Comparison of ENCODE assay signal across 8 cellular contexts in genomic region chr14:50875359-50876090, GRCh38. TPM values are rescaled to one million over a fixed set of nuclear protein-coding genes. Genes with fewer than 3 reads are reported as not detected.
A peak's percentile ranks its signal among the peaks of the same experiment; 100 is the strongest.
DNase-seq lines count a peak whose midpoint lies in the region; ATAC-seq and TF ChIP-seq lines count a peak whose summit lies in the region.

No MANE protein-coding gene starts in this region.

- DNase-seq in T-helper 2 cell (peak in 4 of 5 experiments; percentile 40 to 79 (median 46)), caudate nucleus (lab: John Stamatoyannopoulos, UW) (peak in 15 of 61 donors; percentile 17 to 44 (median 36)), NCI-H2171 (lab: John Stamatoyannopoulos, UW) (no peak), Calu3 (no peak), NCI-H1436 treated with DMSO at 0.1 percent for 48 hours (lab: John Stamatoyannopoulos, UW) (no peak)
- peak; percentile 73 for DNase-seq in stimulated activated naive B cell treated with anti-CD40 and anti-IgM and Interleukin-4, amounts not matched to agents 10 μg/mL and 1 μg/mL and 100 μg/mL, for 72 hours

- peaks cover 23 to 31% of the 10 kb centered on the region in 2 donors for H3K27me3 Mint-ChIP-seq in stimulated activated naive B cell treated with anti-CD40 and anti-IgM and Interleukin-4, amounts not matched to agents 10 μg/mL and 1 μg/mL and 100 μg/mL, for 72 hours
- H3K27me3 Mint-ChIP-seq in Calu3 (ENCODE audit: unreplicated experiment) = peaks cover 48% of the 10 kb centered on the region

- TF ChIP-seq CTCF in Calu3 (IDR thresholded peaks at IDR 0.05; ENCODE audit: unreplicated experiment) = no peak

- H3K4me3 Mint-ChIP-seq in stimulated activated naive B cell treated with anti-CD40 and anti-IgM and Interleukin-4, amounts not matched to agents 10 μg/mL and 1 μg/mL and 100 μg/mL, for 72 hours = peak overlapping the region in 1 of 2 donors; percentile 9
- H3K4me3 Mint-ChIP-seq in Calu3 (ENCODE audit: low read depth, unreplicated experiment) = no peak overlapping the region

- peaks cover 0 to 2% of the 10 kb centered on the region in 2 donors for H3K36me3 Mint-ChIP-seq in stimulated activated naive B cell treated with anti-CD40 and anti-IgM and Interleukin-4, amounts not matched to agents 10 μg/mL and 1 μg/mL and 100 μg/mL, for 72 hours
- H3K36me3 Mint-ChIP-seq in Calu3 (ENCODE audit: insufficient read depth, unreplicated experiment) = no peaks in the 10 kb centered on the region

- no peaks in the 10 kb centered on the region for H3K9me3 Mint-ChIP-seq in stimulated activated naive B cell treated with anti-CD40 and anti-IgM and Interleukin-4, amounts not matched to agents 10 μg/mL and 1 μg/mL and 100 μg/mL, for 72 hours
- H3K9me3 Mint-ChIP-seq in Calu3 (ENCODE audit: low read depth, unreplicated experiment) = no peaks in the 10 kb centered on the region

- H3K4me1 Mint-ChIP-seq in stimulated activated naive B cell treated with anti-CD40 and anti-IgM and Interleukin-4, amounts not matched to agents 10 μg/mL and 1 μg/mL and 100 μg/mL, for 72 hours = peaks cover 21 to 45% of the 10 kb centered on the region in 2 donors
- H3K4me1 Mint-ChIP-seq in Calu3 (ENCODE audit: low read depth, unreplicated experiment) = no peaks in the 10 kb centered on the region

- ATAC-seq in GM18505 (IDR thresholded peaks at IDR 0.05; ENCODE audit: unreplicated experiment) (peak; percentile 94), HG02870 (IDR thresholded peaks at IDR 0.05; ENCODE audit: unreplicated experiment) (peak; percentile 93)
- ATAC-seq in stimulated activated naive B cell treated with anti-CD40 and anti-IgM and Interleukin-4, amounts not matched to agents 10 μg/mL and 1 μg/mL and 100 μg/mL, for 72 hours (replicated peaks) = peak; percentile 96 to 97

- TF ChIP-seq POLR2A in GM18505 (IDR thresholded peaks at IDR 0.05; ENCODE audit: borderline replicate concordance, extremely low read depth, insufficient read depth, insufficient read length) = no peak

- H3K27ac ChIP-seq in caudate nucleus (ENCODE audit: low read depth, low read length) = peak overlapping the region; percentile 72

- no TSS peak for BruUV-seq in Calu3 (replicated peaks; lab: Mats Ljungman, UMichigan)

- CTCF ChIA-PET in Calu3 (lab: Charles Lee) = interaction anchor here (0.6 kb wide), 1 partner anchor 75 kb away, joined by 3 read pairs; no protein-coding TSS in a partner anchor

- intact Hi-C loops in Calu3 (cut with micrococcal nuclease; ENCODE audit: unreplicated experiment) = no loop called here

- no peak overlapping the region for H3K27ac Mint-ChIP-seq in stimulated activated naive B cell treated with anti-CD40 and anti-IgM and Interleukin-4, amounts not matched to agents 10 μg/mL and 1 μg/mL and 100 μg/mL, for 72 hours
- H3K27ac Mint-ChIP-seq in Calu3 (ENCODE audit: unreplicated experiment) = no peak overlapping the region

RNA-seq across cellular contexts. Expression of gene ABHD12B, which starts 3.7 kb away (rescaled TPM):
- not detected in 2 replicates for total RNA-seq in Calu3 (2022)

RNA-seq across cellular contexts. Expression of gene NIN, which starts 44.6 kb away (rescaled TPM):
- 19.1 and 26.6 TPM in 2 replicates for total RNA-seq in Calu3 (2022)

Comparison
In these comparisons a context has a peak if more than half of its experiments do, and no peak if none do; other contexts are left out.
1. DNase-seq: peak in T-helper 2 cell (4 of 5) and stimulated activated naive B cell treated with anti-CD40 and anti-IgM and Interleukin-4, amounts not matched to agents 10 μg/mL and 1 μg/mL and 100 μg/mL, for 72 hours (single experiment); none in NCI-H2171 (single experiment), Calu3 (single experiment) and NCI-H1436 treated with DMSO at 0.1 percent for 48 hours (single experiment).
2. Peak in every context shown above with its lines, with median percentiles within 50 percentile points of each other: ATAC-seq.